In the genomic region with DNA sequence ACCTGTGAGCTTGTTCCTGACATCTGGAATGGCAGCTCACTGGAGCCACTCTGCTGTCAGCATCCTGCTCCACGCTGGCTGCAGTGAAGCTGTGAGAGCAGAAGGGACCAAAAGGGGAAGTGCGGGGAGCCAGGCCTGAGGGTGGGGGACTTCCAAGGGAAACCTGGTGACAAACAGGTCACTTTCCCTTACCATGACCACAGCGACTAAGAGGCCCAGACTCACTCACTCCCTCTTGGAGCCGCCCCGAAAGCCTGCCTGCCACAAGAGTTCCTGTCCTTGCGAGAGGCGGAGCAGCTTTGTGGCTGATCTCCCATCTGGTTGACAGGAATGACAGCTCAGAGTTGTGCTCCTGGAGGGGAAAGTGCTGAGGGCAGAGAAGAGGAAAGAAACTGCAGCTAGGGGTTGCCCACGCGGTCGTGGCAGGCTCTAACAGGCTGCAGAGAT, we compare ENCODE assay signal across 9 cellular contexts.
A peak's percentile ranks its signal among the peaks of the same experiment; 100 is the strongest.
DNase-seq lines count a peak whose midpoint lies in the region; ATAC-seq lines count a peak whose summit lies in the region.
"Had no signal": no experiment of that assay in that cellular context is flagged by ENCODE, and none has a peak within 500 bp of the region (broad histone marks: within the 10 kb centered on the region; RNA-seq: fewer than 3 reads in every experiment).

No MANE protein-coding gene starts in this region.

- no peak overlapping the region for H3K4me3 Mint-ChIP-seq in activated T-cell treated with anti-CD3 and anti-CD28 coated beads, Interleukin-2, amount 50 U/mL, for 24 hours
- H3K4me3 Mint-ChIP-seq: activated CD4-positive, alpha-beta T cell treated with anti-CD3 and anti-CD28 coated beads, Interleukin-2, amount 10 ng/mL, durations not matched to agents 7 days and 5 days had no signal

- no peak overlapping the region for H3K27ac Mint-ChIP-seq in activated T-cell treated with anti-CD3 and anti-CD28 coated beads, Interleukin-2, amount 50 U/mL, for 24 hours
- H3K27ac Mint-ChIP-seq: activated CD4-positive, alpha-beta T cell treated with anti-CD3 and anti-CD28 coated beads, Interleukin-2, amount 10 ng/mL, durations not matched to agents 7 days and 5 days; nephron had no signal

- no peaks in the 10 kb centered on the region for H3K27me3 ChIP-seq in MG63

- no peaks in the 10 kb centered on the region for H3K9me3 Mint-ChIP-seq in activated T-cell treated with anti-CD3 and anti-CD28 coated beads, Interleukin-2, amount 50 U/mL, for 24 hours
- H3K9me3 Mint-ChIP-seq: activated CD4-positive, alpha-beta T cell treated with anti-CD3 and anti-CD28 coated beads, Interleukin-2, amount 10 ng/mL, durations not matched to agents 7 days and 5 days; nephron had no signal

- H3K9me3 ChIP-seq in MG63 = no peaks in the 10 kb centered on the region

- peak; percentile 91 for ATAC-seq in GM18868 (IDR thresholded peaks at IDR 0.05; ENCODE audit: unreplicated experiment)
- ATAC-seq in GM21447 (IDR thresholded peaks at IDR 0.05; ENCODE audit: unreplicated experiment) = peak; percentile 96
- ATAC-seq in HG03432 (IDR thresholded peaks at IDR 0.05; ENCODE audit: unreplicated experiment) = peak; percentile 94

- no peaks in the 10 kb centered on the region for H3K4me1 Mint-ChIP-seq in activated T-cell treated with anti-CD3 and anti-CD28 coated beads, Interleukin-2, amount 50 U/mL, for 24 hours (ENCODE audit: low read depth)
- H3K4me1 Mint-ChIP-seq: activated CD4-positive, alpha-beta T cell treated with anti-CD3 and anti-CD28 coated beads, Interleukin-2, amount 10 ng/mL, durations not matched to agents 7 days and 5 days had no signal

- H3K4me3 ChIP-seq in MG63 = no peak overlapping the region

- no peaks in the 10 kb centered on the region for H3K36me3 ChIP-seq in MG63

- H3K27me3 Mint-ChIP-seq in activated T-cell treated with anti-CD3 and anti-CD28 coated beads, Interleukin-2, amount 50 U/mL, for 24 hours = peaks cover 15% of the 10 kb centered on the region

- DNase-seq in iPS-NIHi7 (ENCODE audit: extremely low spot score) = peak; percentile 35
- DNase-seq in MG63 = no peak
- DNase-seq in Kasumi-1 (lab: John Stamatoyannopoulos, UW) = no peak
- no peak for DNase-seq in activated T-cell treated with anti-CD3 and anti-CD28 coated beads, Interleukin-2, amount 50 U/mL, for 24 hours
- DNase-seq: activated CD4-positive, alpha-beta T cell treated with anti-CD3 and anti-CD28 coated beads, Interleukin-2, amount 10 ng/mL, durations not matched to agents 7 days and 5 days had no signal

- no peaks in the 10 kb centered on the region for H3K36me3 Mint-ChIP-seq in activated T-cell treated with anti-CD3 and anti-CD28 coated beads, Interleukin-2, amount 50 U/mL, for 24 hours (ENCODE audit: low read depth)
